8 cellular contexts compared by ENCODE assay signal in the genomic region with DNA sequence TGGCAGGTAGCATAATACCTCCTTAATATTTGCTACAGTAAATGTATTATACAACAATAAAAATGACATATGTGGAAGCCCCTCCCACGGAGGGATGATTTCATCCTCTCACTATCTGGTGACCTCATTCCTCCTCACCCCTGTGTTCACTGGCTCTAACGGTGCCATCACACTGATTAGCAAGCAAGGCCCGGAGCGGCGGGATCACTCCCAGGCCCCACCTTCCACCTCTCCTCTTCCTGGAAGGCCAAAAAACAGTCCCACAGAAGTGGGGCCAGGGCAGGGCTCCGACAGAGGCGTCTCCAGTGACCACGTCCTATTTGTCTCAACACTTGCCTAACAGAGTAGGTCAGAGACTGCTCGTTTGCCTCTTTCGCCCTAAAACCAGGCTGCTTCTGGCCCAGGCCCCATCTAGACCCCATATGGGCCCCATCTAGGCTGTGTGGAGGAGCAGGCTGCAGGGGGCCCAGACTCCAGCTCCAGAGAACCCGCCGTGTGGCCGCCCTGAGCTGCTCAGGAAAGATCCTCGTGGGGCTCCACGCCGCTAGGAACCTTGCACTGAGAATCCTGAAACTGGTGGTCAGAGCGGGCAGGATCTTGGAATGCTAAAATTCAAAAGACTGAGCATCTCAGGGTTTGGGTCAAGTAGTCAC. TPM values are rescaled to one million over a fixed set of nuclear protein-coding genes. Genes with fewer than 3 reads are reported as not detected.
DNase-seq lines count a peak whose midpoint lies in the region; ATAC-seq, FAIRE-seq and TF ChIP-seq lines count a peak whose summit lies in the region.

No MANE protein-coding gene starts in this region.

- H3K9me3 ChIP-seq in astrocyte (ENCODE audit: insufficient read depth, low read depth, low read length) (no peaks in the 10 kb centered on the region), lung (ENCODE audit: control insufficient read depth in 2 of 2, insufficient read depth in 1 of 2, low read length in 1 of 2) (no peaks in the 10 kb centered on the region), subcutaneous abdominal adipose tissue (ENCODE audit: control insufficient read depth in 5 of 5, low read length in 5 of 5) (no peaks in the 10 kb centered on the region), testis (no peaks in the 10 kb centered on the region)

- H3K4me2 ChIP-seq in astrocyte (ENCODE audit: low read length), result peak overlapping the region; percentile 65

- H3K9me3 Mint-ChIP-seq in astrocyte (ENCODE audit: unreplicated experiment), result no peaks in the 10 kb centered on the region

- no peaks in the 10 kb centered on the region for H4K20me1 ChIP-seq in astrocyte (ENCODE audit: insufficient read depth, low read length)

- H3K27me3 Mint-ChIP-seq in astrocyte (ENCODE audit: low read depth, unreplicated experiment), result no peaks in the 10 kb centered on the region

- H3K4me3 ChIP-seq in astrocyte (ENCODE audit: insufficient read depth, low read depth, low read length) (no peak overlapping the region), lung (no peak overlapping the region), subcutaneous abdominal adipose tissue (ENCODE audit: low read depth in 1 of 5, low read length in 5 of 5) (peak overlapping the region in 1 of 5 donors; percentile 23), testis (no peak overlapping the region)

- no peaks in the 10 kb centered on the region for H3K79me2 ChIP-seq in astrocyte (ENCODE audit: insufficient read depth, low read length)

- H3K36me3 ChIP-seq in astrocyte (ENCODE audit: insufficient read depth, low read length), result no peaks in the 10 kb centered on the region
- no peaks in the 10 kb centered on the region for H3K36me3 ChIP-seq in lung (ENCODE audit: control insufficient read depth in 2 of 2, insufficient read depth in 2 of 2, low read length in 2 of 2)
- H3K36me3 ChIP-seq in subcutaneous abdominal adipose tissue (ENCODE audit: control insufficient read depth in 5 of 5, insufficient read depth in 5 of 5, low read length in 5 of 5), result no peaks in the 10 kb centered on the region
- H3K36me3 ChIP-seq in testis (ENCODE audit: low read depth, missing control alignments), result no peaks in the 10 kb centered on the region

- TF ChIP-seq POLR2A in testis (IDR thresholded peaks at IDR 0.05), result no peak

- peaks cover 37% of the 10 kb centered on the region for H3K4me1 Mint-ChIP-seq in astrocyte (ENCODE audit: low read depth, unreplicated experiment)

- peak overlapping the region; percentile 35 for H2AFZ ChIP-seq in astrocyte (ENCODE audit: low read depth, low read length)

- peak overlapping the region; percentile 82 for H3K27ac ChIP-seq in astrocyte (ENCODE audit: low read depth, low read length)
- peak overlapping the region in 1 of 2 donors; percentile 78 for H3K27ac ChIP-seq in lung (ENCODE audit: low read depth in 1 of 2, low read length in 1 of 2)
- peak overlapping the region; percentile 26 for H3K27ac ChIP-seq in subcutaneous abdominal adipose tissue (ENCODE audit: low read depth, low read length)
- no peak overlapping the region for H3K27ac ChIP-seq in testis

- 46 to 51% methylated on average over 17 of the region's 17 CpGs for WGBS in lung, 2 donors
- WGBS in testis, 2 donors, result 76 to 79% methylated on average over 15 to 17 of the region's 17 CpGs

- ATAC-seq in lung (ENCODE audit: insufficient read depth, low FRiP score) (peak; percentile 16), GM18870 (IDR thresholded peaks at IDR 0.05; ENCODE audit: unreplicated experiment) (no peak)

- H3K27me3 ChIP-seq in astrocyte (ENCODE audit: insufficient read depth, low read length) (no peaks in the 10 kb centered on the region), lung (ENCODE audit: control insufficient read depth, insufficient read depth) (no peaks in the 10 kb centered on the region), subcutaneous abdominal adipose tissue (ENCODE audit: control insufficient read depth in 5 of 5, insufficient read depth in 4 of 5, low read length in 5 of 5) (no peaks in the 10 kb centered on the region), testis (no peaks in the 10 kb centered on the region)

- FAIRE-seq in astrocyte (lab: Jason Lieb, UNC), result no peak

- intact Hi-C loops in testis (cut with DNase I; ENCODE audit: low total_unique reads), result no loop called here

- TF ChIP-seq CTCF in astrocyte (IDR thresholded peaks at IDR 0.05; ENCODE audit: insufficient read depth, low read depth, low read length) (no peak), lung (IDR thresholded peaks at IDR 0.05; ENCODE audit: control extremely low read depth, extremely low read depth) (no peak), testis (IDR thresholded peaks at IDR 0.05) (no peak)

- H3K9ac ChIP-seq in astrocyte (ENCODE audit: low read length), result peak overlapping the region; percentile 73
- H3K9ac ChIP-seq in subcutaneous abdominal adipose tissue (ENCODE audit: low read length in 5 of 5), result peak overlapping the region in 1 of 5 donors; percentile 11

- peaks cover 36% of the 10 kb centered on the region for H3K4me1 ChIP-seq in astrocyte (ENCODE audit: insufficient read depth, low read length)
- H3K4me1 ChIP-seq in lung (ENCODE audit: control insufficient read depth in 2 of 2, insufficient read depth in 2 of 2, low read length in 2 of 2), result peaks cover 0 to 15% of the 10 kb centered on the region in 2 donors
- peaks cover 2 to 50% (median 34%) of the 10 kb centered on the region in 5 donors for H3K4me1 ChIP-seq in subcutaneous abdominal adipose tissue (ENCODE audit: control insufficient read depth in 5 of 5, insufficient read depth in 5 of 5, low read length in 5 of 5)
- H3K4me1 ChIP-seq in testis, result no peaks in the 10 kb centered on the region

- peak overlapping the region; percentile 88 for H3K27ac Mint-ChIP-seq in astrocyte (ENCODE audit: unreplicated experiment)

- peak overlapping the region; percentile 21 for H3K4me3 Mint-ChIP-seq in astrocyte (ENCODE audit: unreplicated experiment)

- peak; percentile 88 for DNase-seq in GM03348 (ENCODE audit: low spot score)
- peak; percentile 42 for DNase-seq in SW480 (ENCODE audit: low spot score)
- DNase-seq in astrocyte (ENCODE audit: low read depth), result peak; percentile 85
- DNase-seq in lung (ENCODE audit: low spot score), result peak; percentile 54
- no peak for DNase-seq in anterior cingulate cortex (lab: John Stamatoyannopoulos, UW)
- no peak for DNase-seq in testis

- H3K36me3 Mint-ChIP-seq in astrocyte (ENCODE audit: low read depth, unreplicated experiment), result no peaks in the 10 kb centered on the region

RNA-seq across cellular contexts. Expression of a gene that starts 3.7 kb away (rescaled TPM):
- total RNA-seq in astrocyte (4.9 and 5.8 TPM in 2 replicates), lung (10 to 100 TPM; 11.3 to 47.2 TPM), testis (1 to 10 TPM; 1.1 to 2.7 TPM)
- polyA plus RNA-seq in lung (10 to 100 TPM; 13.8 to 97.0 TPM), testis (ENCODE audit: insufficient read depth, low read depth, low replicate concordance) (10.4 TPM)

RNA-seq across cellular contexts. Expression of a gene that starts 32.1 kb away (rescaled TPM):
- total RNA-seq in astrocyte (0.91 and 1.8 TPM in 2 replicates), lung (10 to 100 TPM; 22.5 to 31.9 TPM), testis (1 to 10 TPM; 5.3 to 9.6 TPM)
- polyA plus RNA-seq in lung (10 to 100 TPM; 14.4 to 23.2 TPM), testis (ENCODE audit: insufficient read depth, low read depth, low replicate concordance) (17.1 TPM)

Comparison
In these comparisons a context has a peak if more than half of its experiments do, and no peak if none do; other contexts are left out.
1. DNase-seq: peak in GM03348 (single experiment), SW480 (single experiment), astrocyte (single experiment) and lung (single experiment); none in anterior cingulate cortex (0 of 58) and testis (single experiment).
2. H3K27ac ChIP-seq: peak in astrocyte (single experiment) and subcutaneous abdominal adipose tissue (single experiment); none in testis (0 of 2).